Comparison of ENCODE assay signal across 20 cellular contexts in the genomic region with DNA sequence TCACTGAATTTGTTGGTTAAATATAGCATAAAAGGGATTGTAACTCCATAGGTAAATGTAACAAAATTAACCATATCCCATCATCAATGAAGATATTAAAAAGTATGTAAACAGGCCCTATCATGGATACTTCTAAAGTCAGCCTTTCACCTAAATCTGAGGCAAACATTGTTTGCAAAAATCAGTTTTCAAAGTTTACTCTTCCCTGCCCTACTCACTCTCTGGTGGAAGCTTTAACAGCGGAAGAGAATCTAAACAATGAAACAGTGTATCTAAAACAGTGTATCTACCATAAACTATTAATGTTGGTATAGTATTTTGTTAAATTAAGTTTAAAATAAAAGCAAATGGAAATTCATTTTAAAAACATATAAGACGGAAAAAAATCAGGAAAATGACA.
"Had no signal": no experiment of that assay in that cellular context is flagged by ENCODE, and none has a peak within 500 bp of the region (broad histone marks: within the 10 kb centered on the region; RNA-seq: fewer than 3 reads in every experiment).

No MANE protein-coding gene starts in this region.

- H3K9me3 Mint-ChIP-seq: activated CD8-positive, alpha-beta T cell treated with anti-CD3 and anti-CD28 coated beads for 36 hours; activated naive CD4-positive, alpha-beta T cell treated with anti-CD3 and anti-CD28 coated beads, Interleukin-2, amount 50 U/mL, for 72 hours; brain; central memory CD8-positive, alpha-beta T cell had no signal

- H3K27me3 ChIP-seq: esophagus muscularis mucosa, tibial nerve, vagina had no signal

- DNase-seq: activated CD4-positive, alpha-beta T cell treated with anti-CD3 and anti-CD28 coated beads for 48 hours; activated CD8-positive, alpha-beta T cell treated with anti-CD3 and anti-CD28 coated beads for 36 hours; activated effector memory CD4-positive, alpha-beta T cell treated with anti-CD3 and anti-CD28 coated beads, Interleukin-2, amount 50 U/mL, for 16 hours; activated T-cell treated with anti-CD3 and anti-CD28 coated beads, Interleukin-2, amount 50 U/mL, for 48 hours; amniotic stem cell; cortex of kidney; effector CD4-positive, alpha-beta T cell; left colon; lower lobe of right lung; midbrain; retina; stimulated activated CD4-positive, alpha-beta T cell treated with anti-CD3 and anti-CD28 coated beads, Interleukin-2, amount 100 ng/mL, for 48 hours; stimulated activated naive CD4-positive, alpha-beta T cell treated with Interleukin-2 at 50 U/mL for 16 hours; substantia nigra had no signal

- H3K27ac ChIP-seq: esophagus muscularis mucosa, lower lobe of right lung, tibial nerve, vagina had no signal

- H3K9me3 ChIP-seq: esophagus muscularis mucosa, lower lobe of right lung, tibial nerve, vagina had no signal

- H3K4me3 Mint-ChIP-seq: activated CD8-positive, alpha-beta T cell treated with anti-CD3 and anti-CD28 coated beads for 36 hours; brain; central memory CD8-positive, alpha-beta T cell had no signal

- H3K36me3 ChIP-seq: esophagus muscularis mucosa, lower lobe of right lung, tibial nerve, vagina had no signal

- H3K27me3 Mint-ChIP-seq: activated CD8-positive, alpha-beta T cell treated with anti-CD3 and anti-CD28 coated beads for 36 hours; brain; central memory CD8-positive, alpha-beta T cell had no signal

- H3K27ac Mint-ChIP-seq: activated CD8-positive, alpha-beta T cell treated with anti-CD3 and anti-CD28 coated beads for 36 hours; activated naive CD4-positive, alpha-beta T cell treated with anti-CD3 and anti-CD28 coated beads, Interleukin-2, amount 50 U/mL, for 72 hours; brain had no signal

- H3K36me3 Mint-ChIP-seq: activated naive CD4-positive, alpha-beta T cell treated with anti-CD3 and anti-CD28 coated beads, Interleukin-2, amount 50 U/mL, for 72 hours had no signal

- H3K4me3 ChIP-seq: esophagus muscularis mucosa, lower lobe of right lung, tibial nerve, vagina had no signal

- H3K4me1 Mint-ChIP-seq: central memory CD8-positive, alpha-beta T cell had no signal
